35 cellular contexts compared by ENCODE assay signal in genomic region chr3:172437713-172438112, GRCh38. TPM values are rescaled to one million over a fixed set of nuclear protein-coding genes. Genes with fewer than 3 reads are reported as not detected.
"Had no signal": no experiment of that assay in that cellular context is flagged by ENCODE, and none has a peak within 500 bp of the region (broad histone marks: within the 10 kb centered on the region; RNA-seq: fewer than 3 reads in every experiment).

No MANE protein-coding gene starts in this region.

- H2AFZ ChIP-seq: PC-9 had no signal

- FAIRE-seq: RCC 7860 had no signal

- H3K4me3 ChIP-seq: PC-9, SJSA1 had no signal

- H3K9ac ChIP-seq: KMS-11, SK-N-SH had no signal

- H3K36me3 ChIP-seq: SJSA1 had no signal

- DNase-seq: Karpas-422, KBM-7, MM.1S, MV-4-11, NCI-H1092, NCI-H1105, NCI-H1417 treated with DMSO at 0.1 percent for 48 hours, NCI-H1436 treated with DMSO at 0.1 percent for 48 hours, NCI-H1694 treated with DMSO at 0.1 percent for 48 hours, NCI-H187 treated with DMSO at 0.1 percent for 48 hours, NCI-H2029, NCI-H2081, NCI-H2171 treated with DMSO at 0.1 percent for 48 hours, NCI-H2227 treated with DMSO at 0.1 percent for 48 hours, NCI-H345, NCI-H446 treated with DMSO at 0.1 percent for 48 hours, NCI-H510A treated with DMSO at 0.1 percent for 48 hours, NCI-H524 treated with DMSO at 0.1 percent for 48 hours, NCI-H526 treated with DMSO at 0.1 percent for 48 hours, NCI-H774, PC-9, SHP77, SIG-M5, SK-N-SH, SW 1271 had no signal

- H3K4me2 ChIP-seq: KMS-11, PC-9, SK-N-SH had no signal

- H3K9me3 ChIP-seq: SJSA1, SK-N-SH had no signal

- H3K4me1 ChIP-seq: SJSA1 had no signal

- H3K27ac ChIP-seq: KMS-11, PC-9, RWPE1, SJSA1 had no signal

- ATAC-seq: Panc1, Right ventricle myocardium inferior had no signal

RNA-seq across cellular contexts. Expression of gene GHSR, which starts 10.5 kb away (rescaled TPM):
- total RNA-seq: LHCN-M2, MCF 10A, OCI-LY7, PC-9, Right ventricle myocardium inferior, RPMI7951, SJSA1 had no signal
- polyA plus RNA-seq: SK-N-SH had no signal
